17 cellular contexts compared by ENCODE assay signal in genomic region chr3:49712166-49712565, GRCh38. TPM values are rescaled to one million over a fixed set of nuclear protein-coding genes. Genes with fewer than 3 reads are reported as not detected.
"Had no signal": no experiment of that assay in that cellular context is flagged by ENCODE, and none has a peak within 500 bp of the region (broad histone marks: within the 10 kb centered on the region; RNA-seq: fewer than 3 reads in every experiment).

No MANE protein-coding gene starts in this region.

- H3K4me1 ChIP-seq: tibial artery had no signal

- H3K4me3 Mint-ChIP-seq: activated CD4-positive, alpha-beta memory T cell treated with anti-CD3 and anti-CD28 coated beads, Interleukin-2, amount 10 ng/mL, durations not matched to agents 7 days and 5 days; activated naive CD8-positive, alpha-beta T cell; mesothelial cell of epicardium; T-helper 2 cell treated with Interferon-gamma antibody and Interleukin-4, amounts not matched to agents 5 μg/mL and 100 μg/mL, for 36 hours had no signal

- H3K9me3 ChIP-seq: ovary, spleen, tibial artery had no signal

- H3K27ac ChIP-seq: cardiac muscle cell, hepatocyte, ovary, spleen, tibial artery had no signal

- H3K9me3 Mint-ChIP-seq: activated CD4-positive, alpha-beta memory T cell treated with anti-CD3 and anti-CD28 coated beads, Interleukin-2, amount 10 ng/mL, durations not matched to agents 7 days and 5 days; mesothelial cell of epicardium; T-helper 2 cell treated with Interferon-gamma antibody and Interleukin-4, amounts not matched to agents 5 μg/mL and 100 μg/mL, for 36 hours had no signal

- DNase-seq: activated CD4-positive, alpha-beta memory T cell treated with anti-CD3 and anti-CD28 coated beads, Interleukin-2, amount 10 ng/mL, durations not matched to agents 7 days and 5 days; activated CD4-positive, alpha-beta T cell treated with anti-CD3 and anti-CD28 coated beads for 4 hours; activated gamma-delta T cell; amygdala; dermis blood vessel endothelial cell; effector memory CD4-positive, alpha-beta T cell; ovary; spleen; stimulated activated naive CD4-positive, alpha-beta T cell had no signal

- H3K27me3 Mint-ChIP-seq: activated CD4-positive, alpha-beta memory T cell treated with anti-CD3 and anti-CD28 coated beads, Interleukin-2, amount 10 ng/mL, durations not matched to agents 7 days and 5 days; activated naive CD8-positive, alpha-beta T cell had no signal

- H3K27ac Mint-ChIP-seq: activated CD4-positive, alpha-beta memory T cell treated with anti-CD3 and anti-CD28 coated beads, Interleukin-2, amount 10 ng/mL, durations not matched to agents 7 days and 5 days; activated naive CD8-positive, alpha-beta T cell; mesothelial cell of epicardium had no signal

- H3K36me3 Mint-ChIP-seq: activated naive CD8-positive, alpha-beta T cell had no signal

- H3K4me1 Mint-ChIP-seq: mesothelial cell of epicardium had no signal

- H3K36me3 ChIP-seq: cardiac muscle cell, ovary had no signal

- H3K27me3 ChIP-seq: cardiac muscle cell, hepatocyte, ovary, spleen, tibial artery had no signal

- H3K4me3 ChIP-seq: cardiac muscle cell, hepatocyte, lung, ovary, spleen, tibial artery had no signal

RNA-seq across cellular contexts. Expression of gene AMIGO3, which starts 7.3 kb away (rescaled TPM):
- total RNA-seq: urinary bladder had no signal
